In genomic region chr2:191950132-191950885, GRCh38 we compare ENCODE assay signal across 14 cellular contexts.
DNase-seq lines count a peak whose midpoint lies in the region; ATAC-seq and TF ChIP-seq lines count a peak whose summit lies in the region.
"Had no signal": no experiment of that assay in that cellular context is flagged by ENCODE, and none has a peak within 500 bp of the region (broad histone marks: within the 10 kb centered on the region; RNA-seq: fewer than 3 reads in every experiment).

No MANE protein-coding gene starts in this region.

- H3K36me3 ChIP-seq in MG63 (no peaks in the 10 kb centered on the region), hepatocyte (replicated peaks; ENCODE audit: insufficient read depth, low read depth) (no peaks in the 10 kb centered on the region)

- no peak overlapping the region for H3K4me2 ChIP-seq in hepatocyte

- peak; percentile 9 for DNase-seq in LoVo (ENCODE audit: low spot score)
- DNase-seq in choroid plexus epithelial cell (ENCODE audit: low read depth) = peak; percentile 57
- DNase-seq in neural crest cell (ENCODE audit: low read depth, low spot score) = no peak
- DNase-seq in type B pancreatic cell (ENCODE audit: extremely low spot score, unreplicated experiment) = no peak
- DNase-seq in MG63 = no peak
- DNase-seq in hepatocyte (ENCODE audit: low spot score) = no peak
- DNase-seq: activated naive CD8-positive, alpha-beta T cell treated with anti-CD3 and anti-CD28 coated beads, Interleukin-2, amount 10 ng/mL, durations not matched to agents 7 days and 5 days; Calu3; NCI-H1930; stimulated activated CD4-positive, alpha-beta T cell treated with anti-CD3 and anti-CD28 coated beads, Interleukin-1b, Interleukin-23, amount 100 ng/mL, for 48 hours; stimulated activated naive B cell treated with anti-CD40 and anti-IgM and Interleukin-4, amounts not matched to agents 10 μg/mL and 1 μg/mL and 100 μg/mL, for 72 hours had no signal

- H3K9me3 Mint-ChIP-seq in neural crest cell (peaks cover 3% of the 10 kb centered on the region), type B pancreatic cell (no peaks in the 10 kb centered on the region)
- H3K9me3 Mint-ChIP-seq: activated naive CD8-positive, alpha-beta T cell treated with anti-CD3 and anti-CD28 coated beads, Interleukin-2, amount 10 ng/mL, durations not matched to agents 7 days and 5 days; stimulated activated naive B cell treated with anti-CD40 and anti-IgM and Interleukin-4, amounts not matched to agents 10 μg/mL and 1 μg/mL and 100 μg/mL, for 72 hours; T-helper 2 cell treated with Interferon-gamma antibody and Interleukin-4, amounts not matched to agents 5 μg/mL and 100 μg/mL, for 36 hours had no signal

- no peak for TF ChIP-seq CTCF in choroid plexus epithelial cell (conservative IDR thresholded peaks at IDR 0.05; ENCODE audit: low read depth, low read length)
- TF ChIP-seq CTCF in neural crest cell (conservative IDR thresholded peaks at IDR 0.05) = no peak
- TF ChIP-seq CTCF in type B pancreatic cell (conservative IDR thresholded peaks at IDR 0.05) = no peak
- no peak for TF ChIP-seq CTCF in hepatocyte (IDR thresholded peaks at IDR 0.05; ENCODE audit: poor library complexity)

- H2AFZ ChIP-seq in hepatocyte = no peak overlapping the region

- H3K27ac Mint-ChIP-seq in neural crest cell (ENCODE audit: unreplicated experiment) (peak overlapping the region; percentile 38), type B pancreatic cell (no peak overlapping the region)
- H3K27ac Mint-ChIP-seq: activated naive CD8-positive, alpha-beta T cell treated with anti-CD3 and anti-CD28 coated beads, Interleukin-2, amount 10 ng/mL, durations not matched to agents 7 days and 5 days; stimulated activated naive B cell treated with anti-CD40 and anti-IgM and Interleukin-4, amounts not matched to agents 10 μg/mL and 1 μg/mL and 100 μg/mL, for 72 hours; T-helper 2 cell treated with Interferon-gamma antibody and Interleukin-4, amounts not matched to agents 5 μg/mL and 100 μg/mL, for 36 hours had no signal

- H3K27me3 ChIP-seq in MG63 (no peaks in the 10 kb centered on the region), hepatocyte (no peaks in the 10 kb centered on the region)

- H3K9me2 ChIP-seq in hepatocyte (replicated peaks; ENCODE audit: insufficient read depth) = no peaks in the 10 kb centered on the region

- H3K27me3 Mint-ChIP-seq in neural crest cell (ENCODE audit: low read depth) (no peaks in the 10 kb centered on the region), type B pancreatic cell (no peaks in the 10 kb centered on the region)
- H3K27me3 Mint-ChIP-seq: stimulated activated naive B cell treated with anti-CD40 and anti-IgM and Interleukin-4, amounts not matched to agents 10 μg/mL and 1 μg/mL and 100 μg/mL, for 72 hours had no signal

- H3K9me3 ChIP-seq in MG63 (no peaks in the 10 kb centered on the region), hepatocyte (ENCODE audit: low read depth) (no peaks in the 10 kb centered on the region)

- 89% methylated on average over 3 of the region's 3 CpGs for WGBS in hepatocyte (ENCODE audit: low lambda C conversion rate, missing lambda C conversion rate)

- H3K4me1 ChIP-seq in hepatocyte (ENCODE audit: insufficient read depth) = no peaks in the 10 kb centered on the region

- peak; percentile 48 for ATAC-seq in GM18511 (IDR thresholded peaks at IDR 0.05; ENCODE audit: unreplicated experiment)
- ATAC-seq in GM21786 (IDR thresholded peaks at IDR 0.05; ENCODE audit: unreplicated experiment) = no peak
- ATAC-seq: stimulated activated naive B cell treated with anti-CD40 and anti-IgM and Interleukin-4, amounts not matched to agents 10 μg/mL and 1 μg/mL and 100 μg/mL, for 72 hours had no signal

- H3K27ac ChIP-seq in hepatocyte = no peak overlapping the region

- no peaks in the 10 kb centered on the region for H3K36me3 Mint-ChIP-seq in neural crest cell (ENCODE audit: low read depth)
- H3K36me3 Mint-ChIP-seq in type B pancreatic cell = no peaks in the 10 kb centered on the region
- H3K36me3 Mint-ChIP-seq: activated naive CD8-positive, alpha-beta T cell treated with anti-CD3 and anti-CD28 coated beads, Interleukin-2, amount 10 ng/mL, durations not matched to agents 7 days and 5 days; stimulated activated naive B cell treated with anti-CD40 and anti-IgM and Interleukin-4, amounts not matched to agents 10 μg/mL and 1 μg/mL and 100 μg/mL, for 72 hours had no signal

- H3K4me3 Mint-ChIP-seq in neural crest cell (no peak overlapping the region), type B pancreatic cell (no peak overlapping the region)
- H3K4me3 Mint-ChIP-seq: activated naive CD8-positive, alpha-beta T cell treated with anti-CD3 and anti-CD28 coated beads, Interleukin-2, amount 10 ng/mL, durations not matched to agents 7 days and 5 days; stimulated activated naive B cell treated with anti-CD40 and anti-IgM and Interleukin-4, amounts not matched to agents 10 μg/mL and 1 μg/mL and 100 μg/mL, for 72 hours; T-helper 2 cell treated with Interferon-gamma antibody and Interleukin-4, amounts not matched to agents 5 μg/mL and 100 μg/mL, for 36 hours had no signal

- no peak overlapping the region for H3K4me3 ChIP-seq in choroid plexus epithelial cell (ENCODE audit: low read depth, low read length)
- H3K4me3 ChIP-seq in MG63 = no peak overlapping the region
- no peak overlapping the region for H3K4me3 ChIP-seq in hepatocyte

- H3K79me2 ChIP-seq in hepatocyte = no peaks in the 10 kb centered on the region

- no peaks in the 10 kb centered on the region for H4K20me1 ChIP-seq in hepatocyte (ENCODE audit: insufficient read depth, poor library complexity, severe bottlenecking)

- H3K4me1 Mint-ChIP-seq in neural crest cell = peaks cover 7% of the 10 kb centered on the region
- H3K4me1 Mint-ChIP-seq in type B pancreatic cell (ENCODE audit: unreplicated experiment) = no peaks in the 10 kb centered on the region
- H3K4me1 Mint-ChIP-seq: activated naive CD8-positive, alpha-beta T cell treated with anti-CD3 and anti-CD28 coated beads, Interleukin-2, amount 10 ng/mL, durations not matched to agents 7 days and 5 days; stimulated activated naive B cell treated with anti-CD40 and anti-IgM and Interleukin-4, amounts not matched to agents 10 μg/mL and 1 μg/mL and 100 μg/mL, for 72 hours had no signal

Comparison
In these comparisons a context has a peak if more than half of its experiments do, and no peak if none do; other contexts are left out.
1. DNase-seq: peak in LoVo (single experiment) and choroid plexus epithelial cell (single experiment); none in neural crest cell (single experiment), type B pancreatic cell (single experiment), MG63 (single experiment) and hepatocyte (single experiment).